In genomic region chr7:39280337-39280736, GRCh38 we compare ENCODE assay signal across 1 cellular context.
TF ChIP-seq lines count a peak whose summit lies in the region.

No MANE protein-coding gene starts in this region.

TF ChIP-seq in K562, 482 proteins besides CTCF, POLR2A, EP300 and RAD21 (continued from another document):
- TF ChIP-seq C11orf30 (IDR thresholded peaks at IDR 0.05; ENCODE audit: low read depth) (peak; percentile 35), RNF219 (CRISPR knock-in tag; IDR thresholded peaks at IDR 0.05) (no peak)
